ENCODE assay signal across 1 cellular context in genomic region chr2:172242968-172243367, GRCh38.
TF ChIP-seq lines count a peak whose summit lies in the region.

No MANE protein-coding gene starts in this region.

TF ChIP-seq in HCT116, 20 proteins besides CTCF, POLR2A, EP300 and RAD21 (continued from another document):
- TF ChIP-seq, protein P1, sequence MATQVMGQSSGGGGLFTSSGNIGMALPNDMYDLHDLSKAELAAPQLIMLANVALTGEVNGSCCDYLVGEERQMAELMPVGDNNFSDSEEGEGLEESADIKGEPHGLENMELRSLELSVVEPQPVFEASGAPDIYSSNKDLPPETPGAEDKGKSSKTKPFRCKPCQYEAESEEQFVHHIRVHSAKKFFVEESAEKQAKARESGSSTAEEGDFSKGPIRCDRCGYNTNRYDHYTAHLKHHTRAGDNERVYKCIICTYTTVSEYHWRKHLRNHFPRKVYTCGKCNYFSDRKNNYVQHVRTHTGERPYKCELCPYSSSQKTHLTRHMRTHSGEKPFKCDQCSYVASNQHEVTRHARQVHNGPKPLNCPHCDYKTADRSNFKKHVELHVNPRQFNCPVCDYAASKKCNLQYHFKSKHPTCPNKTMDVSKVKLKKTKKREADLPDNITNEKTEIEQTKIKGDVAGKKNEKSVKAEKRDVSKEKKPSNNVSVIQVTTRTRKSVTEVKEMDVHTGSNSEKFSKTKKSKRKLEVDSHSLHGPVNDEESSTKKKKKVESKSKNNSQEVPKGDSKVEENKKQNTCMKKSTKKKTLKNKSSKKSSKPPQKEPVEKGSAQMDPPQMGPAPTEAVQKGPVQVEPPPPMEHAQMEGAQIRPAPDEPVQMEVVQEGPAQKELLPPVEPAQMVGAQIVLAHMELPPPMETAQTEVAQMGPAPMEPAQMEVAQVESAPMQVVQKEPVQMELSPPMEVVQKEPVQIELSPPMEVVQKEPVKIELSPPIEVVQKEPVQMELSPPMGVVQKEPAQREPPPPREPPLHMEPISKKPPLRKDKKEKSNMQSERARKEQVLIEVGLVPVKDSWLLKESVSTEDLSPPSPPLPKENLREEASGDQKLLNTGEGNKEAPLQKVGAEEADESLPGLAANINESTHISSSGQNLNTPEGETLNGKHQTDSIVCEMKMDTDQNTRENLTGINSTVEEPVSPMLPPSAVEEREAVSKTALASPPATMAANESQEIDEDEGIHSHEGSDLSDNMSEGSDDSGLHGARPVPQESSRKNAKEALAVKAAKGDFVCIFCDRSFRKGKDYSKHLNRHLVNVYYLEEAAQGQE (IDR thresholded peaks at IDR 0.05; ENCODE audit: low read depth), result no peak
- TF ChIP-seq SRF (IDR thresholded peaks at IDR 0.05; ENCODE audit: low read depth) (no peak), ATF3 (IDR thresholded peaks at IDR 0.05) (no peak), EZH2 (IDR thresholded peaks at IDR 0.05) (no peak)
